ENCODE assay signal across 21 cellular contexts in the genomic region with DNA sequence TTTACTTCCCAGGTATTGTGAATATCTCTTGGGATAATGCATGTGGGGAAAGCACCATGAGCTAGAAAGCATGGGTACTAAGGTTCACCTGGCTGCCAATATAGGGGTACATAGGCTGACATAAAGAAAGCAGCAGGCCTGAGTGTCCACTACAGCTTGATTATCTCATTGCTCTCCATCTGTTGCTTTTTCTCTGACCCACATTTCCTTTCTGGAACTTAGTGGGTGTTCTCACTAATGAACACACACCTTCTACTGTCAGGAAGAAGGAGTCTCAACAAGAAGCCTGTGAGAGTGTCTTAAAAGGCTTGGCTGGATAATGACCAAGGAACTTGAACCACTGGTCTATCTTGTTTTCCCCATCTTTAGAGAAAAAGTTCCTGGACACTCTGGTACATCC.
"Had no signal": no experiment of that assay in that cellular context is flagged by ENCODE, and none has a peak within 500 bp of the region (broad histone marks: within the 10 kb centered on the region; RNA-seq: fewer than 3 reads in every experiment).

No MANE protein-coding gene starts in this region.

- H3K4me3 ChIP-seq: coronary artery, dorsolateral prefrontal cortex, esophagus squamous epithelium, gastrocnemius medialis, heart right ventricle, left lung, lower lobe of right lung, mucosa of descending colon had no signal

- H3K4me1 ChIP-seq: esophagus squamous epithelium, gastrocnemius medialis, heart right ventricle, left lung, lower lobe of right lung had no signal

- H3K27ac ChIP-seq: coronary artery, esophagus squamous epithelium, gastrocnemius medialis, heart right ventricle, left lung, lower lobe of right lung had no signal

- H3K27me3 ChIP-seq: dorsolateral prefrontal cortex, esophagus squamous epithelium, gastrocnemius medialis, left lung had no signal

- H3K9me3 ChIP-seq: esophagus squamous epithelium, gastrocnemius medialis, heart right ventricle, left lung, lower lobe of right lung, mucosa of descending colon had no signal

- H3K36me3 ChIP-seq: esophagus squamous epithelium, gastrocnemius medialis, heart right ventricle, left lung, lower lobe of right lung had no signal

- DNase-seq: dermis blood vessel endothelial cell; effector CD4-positive, alpha-beta T cell; effector memory CD4-positive, alpha-beta T cell; esophagus squamous epithelium; foreskin fibroblast; foreskin melanocyte; gastrocnemius medialis; glutamatergic neuron; head of caudate nucleus; heart right ventricle; hippocampal formation; left cardiac atrium; left lung; left ventricle myocardium superior; lower lobe of right lung; mesenchymal stem cell; mucosa of descending colon; naive B cell; naive thymus-derived CD8-positive, alpha-beta T cell had no signal
